1 cellular context compared by ENCODE assay signal in the genomic region with DNA sequence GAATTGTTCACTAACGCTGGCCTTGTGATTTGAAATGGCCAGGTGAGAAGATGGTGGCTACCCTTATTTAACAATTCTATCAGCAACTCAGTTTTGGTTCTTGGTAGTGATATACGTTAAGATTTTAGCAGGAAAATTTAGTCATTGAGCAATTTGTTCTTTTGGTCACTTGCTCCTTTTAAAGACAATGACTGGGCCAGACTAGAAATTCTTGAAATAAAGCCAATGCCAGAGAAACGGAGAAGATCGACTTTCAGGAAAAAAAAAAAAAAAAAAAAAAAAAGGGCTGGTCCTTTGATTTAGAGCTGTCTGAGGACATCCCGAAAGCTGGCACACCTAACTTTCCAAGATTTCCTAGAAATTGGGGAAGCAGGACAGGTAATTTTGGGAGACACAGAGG.
TF ChIP-seq lines count a peak whose summit lies in the region.

No MANE protein-coding gene starts in this region.

TF ChIP-seq in endothelial cell of umbilical vein, 7 proteins besides CTCF, POLR2A, EP300 and RAD21:
- no peak for TF ChIP-seq JUN (IDR thresholded peaks at IDR 0.05; ENCODE audit: borderline replicate concordance, insufficient read depth, insufficient read length, low read depth)
- no peak for TF ChIP-seq MYC (IDR thresholded peaks at IDR 0.05; ENCODE audit: low read depth, low read length)
